In the genomic region with DNA sequence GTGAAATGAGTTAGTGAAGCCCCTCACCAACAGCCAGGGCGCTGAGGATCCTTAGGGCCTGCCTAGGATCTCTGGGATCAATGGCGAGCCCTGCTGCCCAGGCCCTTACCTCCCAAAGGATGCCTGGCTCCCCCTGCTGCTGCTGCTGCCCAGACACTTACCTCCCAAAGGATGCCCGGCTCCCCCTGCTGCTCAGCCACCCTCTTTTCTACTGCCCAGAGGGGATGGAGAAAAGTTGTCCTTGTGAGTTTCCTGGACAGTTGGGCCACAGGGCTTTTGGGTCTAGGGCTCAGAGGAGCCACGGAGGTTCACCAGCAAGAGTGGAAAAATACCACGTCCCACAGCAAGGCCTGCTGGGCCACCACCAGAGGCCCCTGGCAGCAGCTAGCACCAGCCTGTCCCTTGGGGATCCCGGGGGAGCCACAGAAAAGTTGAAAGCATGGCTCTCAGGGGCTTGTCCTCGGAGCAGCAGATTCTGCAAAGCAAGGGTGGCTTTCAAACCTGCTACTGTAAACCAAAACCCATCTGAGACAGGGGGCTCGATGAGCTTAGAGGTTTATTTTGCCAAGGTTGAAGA, we compare ENCODE assay signal across 8 cellular contexts. TPM values are rescaled to one million over a fixed set of nuclear protein-coding genes. Genes with fewer than 3 reads are reported as not detected.
DNase-seq lines count a peak whose midpoint lies in the region; ATAC-seq and TF ChIP-seq lines count a peak whose summit lies in the region.

No MANE protein-coding gene starts in this region.

- no peaks in the 10 kb centered on the region for H3K9me3 ChIP-seq in BLaER1 treated with 17β-estradiol and CSF1 and Interleukin-3, amounts not matched to agents 10 nM and 100 nM (replicated peaks in 1 of 11)
- H3K9me3 ChIP-seq in cardiac muscle cell (ENCODE audit: low read depth) (no peaks in the 10 kb centered on the region), sigmoid colon (no peaks in the 10 kb centered on the region)

- no peak for TF ChIP-seq EP300 in sigmoid colon (IDR thresholded peaks at IDR 0.05)

- WGBS in sigmoid colon, 2 donors = 72 to 80% methylated on average over 8 of the region's 8 CpGs

- no peak overlapping the region; a peak in 1 of 22 replicates for H3K27ac ChIP-seq in BLaER1 treated with 17β-estradiol and CSF1 and Interleukin-3, amounts not matched to agents 10 nM and 100 nM
- H3K27ac ChIP-seq in cardiac muscle cell = no peak overlapping the region
- no peak overlapping the region for H3K27ac ChIP-seq in sigmoid colon

- DNase-seq in GM19238 (ENCODE audit: insufficient read length, low spot score) (peak; percentile 66), NCI-H748 (lab: John Stamatoyannopoulos, UW; ENCODE audit: unreplicated experiment) (peak; percentile 30), cardiac muscle cell (ENCODE audit: low read depth in 1 of 2, low spot score in 1 of 2) (peak; percentile 80 to 82), sigmoid colon (no peak), OCI-M2 (lab: John Stamatoyannopoulos, UW; ENCODE audit: unreplicated experiment) (no peak), NCI-H187 treated with DMSO at 0.1 percent for 48 hours (lab: John Stamatoyannopoulos, UW) (no peak)
- DNase-seq in activated naive CD4-positive, alpha-beta T cell treated with anti-CD3 and anti-CD28 coated beads, Interleukin-2, amount 50 U/mL, for 72 hours (ENCODE audit: low spot score in 2 of 2) = no peak

- peak in 1 of 2 donors; percentile 18 for ATAC-seq in activated naive CD4-positive, alpha-beta T cell treated with anti-CD3 and anti-CD28 coated beads, Interleukin-2, amount 50 U/mL, for 72 hours

- peaks cover 12 to 32% (median 26%) of the 10 kb centered on the region in 10 experiments; a peak in 19 of 20 replicates for H3K4me1 ChIP-seq in BLaER1 treated with 17β-estradiol and CSF1 and Interleukin-3, amounts not matched to agents 10 nM and 100 nM
- H3K4me1 ChIP-seq in cardiac muscle cell (ENCODE audit: low read depth) = peaks cover 5% of the 10 kb centered on the region
- H3K4me1 ChIP-seq in sigmoid colon = peaks cover 0 to 19% (median 13%) of the 10 kb centered on the region in 4 donors

- TF ChIP-seq POLR2A in sigmoid colon (IDR thresholded peaks at IDR 0.05) = no peak

- peaks cover 0 to 16% of the 10 kb centered on the region in 2 donors for H3K36me3 Mint-ChIP-seq in activated naive CD4-positive, alpha-beta T cell treated with anti-CD3 and anti-CD28 coated beads, Interleukin-2, amount 50 U/mL, for 72 hours

- peak overlapping the region in 2 of 11 experiments; percentile 10 to 25; a peak in 1 of 22 replicates for H3K9ac ChIP-seq in BLaER1 treated with 17β-estradiol and CSF1 and Interleukin-3, amounts not matched to agents 10 nM and 100 nM

- no peak overlapping the region for H3K4me3 ChIP-seq in BLaER1 treated with 17β-estradiol and CSF1 and Interleukin-3, amounts not matched to agents 10 nM and 100 nM
- H3K4me3 ChIP-seq in cardiac muscle cell (no peak overlapping the region), sigmoid colon (no peak overlapping the region)

- no peaks in the 10 kb centered on the region for H3K27me3 ChIP-seq in BLaER1 treated with 17β-estradiol and CSF1 and Interleukin-3, amounts not matched to agents 10 nM and 100 nM
- H3K27me3 ChIP-seq in cardiac muscle cell (no peaks in the 10 kb centered on the region), sigmoid colon (no peaks in the 10 kb centered on the region)

- peaks cover 0 to 100% (median 73%) of the 10 kb centered on the region in 11 experiments; a peak in 19 of 22 replicates for H4K20me1 ChIP-seq in BLaER1 treated with 17β-estradiol and CSF1 and Interleukin-3, amounts not matched to agents 10 nM and 100 nM

- no peaks in the 10 kb centered on the region for H3K9me3 Mint-ChIP-seq in activated naive CD4-positive, alpha-beta T cell treated with anti-CD3 and anti-CD28 coated beads, Interleukin-2, amount 50 U/mL, for 72 hours

- peak overlapping the region; percentile 68 to 87 for H3K27ac Mint-ChIP-seq in activated naive CD4-positive, alpha-beta T cell treated with anti-CD3 and anti-CD28 coated beads, Interleukin-2, amount 50 U/mL, for 72 hours

- H3K4me2 ChIP-seq in BLaER1 treated with 17β-estradiol and CSF1 and Interleukin-3, amounts not matched to agents 10 nM and 100 nM = peak overlapping the region in 8 of 11 experiments; percentile 28 to 68 (median 54); a peak in 16 of 22 replicates

- TF ChIP-seq CTCF in cardiac muscle cell (IDR thresholded peaks at IDR 0.05; ENCODE audit: low read depth, low read length) (peak; percentile 93), sigmoid colon (IDR thresholded peaks at IDR 0.05) (peak in 3 of 4 experiments; percentile 29 to 45 (median 38))

- intact Hi-C loops in sigmoid colon (cut with DNase I) = loop anchor here (10.0 kb wide), 1 partner anchor 567 kb away; no protein-coding TSS in a partner anchor

- peaks cover 67 to 100% (median 95%) of the 10 kb centered on the region in 11 experiments for H3K36me3 ChIP-seq in BLaER1 treated with 17β-estradiol and CSF1 and Interleukin-3, amounts not matched to agents 10 nM and 100 nM
- H3K36me3 ChIP-seq in cardiac muscle cell (no peaks in the 10 kb centered on the region), sigmoid colon (peaks cover 0 to 9% (median 0%) of the 10 kb centered on the region in 4 donors)

RNA-seq across cellular contexts. Expression of gene SLC6A6, which starts 59.4 kb away (rescaled TPM):
- 10 to 100 TPM; 52.7 to 71.9 TPM for total RNA-seq in activated naive CD4-positive, alpha-beta T cell treated with anti-CD3 and anti-CD28 coated beads, Interleukin-2, amount 50 U/mL, for 72 hours
- total RNA-seq in cardiac muscle cell (9.6 and 19.7 TPM in 2 replicates), sigmoid colon (10 to 100 TPM in 1 of 4 donors, 1 to 10 TPM in 3; 6.4 to 19.1 (median 9.1) TPM)
- polyA plus RNA-seq in cardiac muscle cell (5.4 and 11.8 TPM in 2 replicates), sigmoid colon (1 to 10 TPM; 2.3 to 8.4 (median 2.4) TPM)

Comparison
In these comparisons a context has a peak if more than half of its experiments do, and no peak if none do; other contexts are left out.
1. DNase-seq: peak in GM19238 (single experiment), NCI-H748 (single experiment) and cardiac muscle cell (2 of 2); none in activated naive CD4-positive, alpha-beta T cell treated with anti-CD3 and anti-CD28 coated beads, Interleukin-2, amount 50 U/mL, for 72 hours (0 of 2), sigmoid colon (single experiment), OCI-M2 (single experiment) and NCI-H187 treated with DMSO at 0.1 percent for 48 hours (single experiment).